8 cellular contexts compared by ENCODE assay signal in genomic region chr5:139295692-139296091, GRCh38. TPM values are rescaled to one million over a fixed set of nuclear protein-coding genes. Genes with fewer than 3 reads are reported as not detected.
DNase-seq lines count a peak whose midpoint lies in the region; ATAC-seq and TF ChIP-seq lines count a peak whose summit lies in the region.

No MANE protein-coding gene starts in this region.

- H3K27me3 ChIP-seq in H7 (ENCODE audit: control insufficient read depth, insufficient read depth, low read length) (no peaks in the 10 kb centered on the region), sigmoid colon (no peaks in the 10 kb centered on the region)

- CTCF ChIA-PET in T-cell (lab: Charles Lee) = interaction anchor here in 1 of 2 donors (3.0 kb wide), 1 partner anchor 12 kb away, joined by 11 read pairs; no protein-coding TSS in a partner anchor

- peaks cover 59 to 63% (median 60%) of the 10 kb centered on the region in 3 donors for H3K4me1 Mint-ChIP-seq in T-cell

- H3K9me3 ChIP-seq in sigmoid colon = no peaks in the 10 kb centered on the region

- intact Hi-C loops in sigmoid colon (cut with DNase I) = loop anchor here (2.0 kb wide), 1 partner anchor 45 kb away; the partner anchor contains the start of gene PAIP2

- peak overlapping the region; percentile 97 for H3K4me3 Mint-ChIP-seq in T-cell

- TF ChIP-seq POLR2A in sigmoid colon (IDR thresholded peaks at IDR 0.05) = no peak

- DNase-seq in H7 (no peak), T-cell (no peak), fibroblast of pulmonary artery (ENCODE audit: low read depth) (no peak), sigmoid colon (no peak), NOMO-1 treated with dmso at 0.1 percent for 144 hours (lab: John Stamatoyannopoulos, UW; ENCODE audit: unreplicated experiment) (no peak), NCI-H1092 treated with DMSO at 0.1 percent for 48 hours (lab: John Stamatoyannopoulos, UW) (no peak), SKM-1 treated with dmso at 0.1 percent for 144 hours (lab: John Stamatoyannopoulos, UW; ENCODE audit: unreplicated experiment) (no peak)

- WGBS in sigmoid colon, 2 donors = 35 to 40% methylated on average over 12 of the region's 12 CpGs

- H3K27ac Mint-ChIP-seq in T-cell = peak overlapping the region; percentile 98

- H3K9me3 Mint-ChIP-seq in T-cell = no peaks in the 10 kb centered on the region

- no peak for TF ChIP-seq EP300 in sigmoid colon (IDR thresholded peaks at IDR 0.05)

- H3K36me3 Mint-ChIP-seq in T-cell = peaks cover 7% of the 10 kb centered on the region

- ATAC-seq in T-cell (replicated peaks in 1 of 4) (no peak), HG03520 (IDR thresholded peaks at IDR 0.05; ENCODE audit: unreplicated experiment) (no peak)

- H3K27me3 Mint-ChIP-seq in T-cell = no peaks in the 10 kb centered on the region

- POLR2A ChIA-PET in T-cell (lab: Charles Lee) = interaction anchor here (0.5 to 4.0 kb wide), 3 partner anchors 10 to 267 kb away, joined by 3 to 30 read pairs (median 3); no protein-coding TSS in a partner anchor

- peaks cover 0 to 64% (median 59%) of the 10 kb centered on the region in 4 donors for H3K4me1 ChIP-seq in sigmoid colon

- H3K36me3 ChIP-seq in H7 (replicated peaks; ENCODE audit: control insufficient read depth, insufficient read depth, low read length) = no peaks in the 10 kb centered on the region; the same call in none of the 2 replicates
- no peaks in the 10 kb centered on the region for H3K36me3 ChIP-seq in sigmoid colon

- peak overlapping the region; percentile 94 to 100 (median 99) for H3K27ac ChIP-seq in sigmoid colon

- TF ChIP-seq CTCF in fibroblast of pulmonary artery (IDR thresholded peaks at IDR 0.05; ENCODE audit: low read length, missing control alignments) (no peak), sigmoid colon (IDR thresholded peaks at IDR 0.05) (no peak)

- H3K4me3 ChIP-seq in H7 (ENCODE audit: insufficient read depth, low read depth, low read length) = peak overlapping the region; percentile 0; the same call in 1 of the 2 replicates
- H3K4me3 ChIP-seq in fibroblast of pulmonary artery (replicated peaks; ENCODE audit: low read depth, low read length) = peak overlapping the region; percentile 90
- peak overlapping the region; percentile 70 to 94 (median 72) for H3K4me3 ChIP-seq in sigmoid colon

RNA-seq across cellular contexts. Expression of gene MATR3, which starts 2.2 kb away (rescaled TPM):
- 228 and 239 TPM in 2 replicates for total RNA-seq in H7 (2014; rRNA removed; shearing (Covaris generic))
- total RNA-seq in T-cell (100 to 1,000 TPM; 187 to 359 (median 200) TPM), sigmoid colon (100 to 1,000 TPM; 194 to 272 (median 228) TPM)
- 100 to 1,000 TPM in 1 of 3 donors, 10 to 100 TPM in 2; 60.8 to 114 (median 66.1) TPM for polyA plus RNA-seq in sigmoid colon

RNA-seq across cellular contexts. Expression of gene PAIP2, which starts 46.0 kb away (rescaled TPM):
- total RNA-seq in H7 (2014; rRNA removed; shearing (Covaris generic)) = 50.9 and 57.0 TPM in 2 replicates
- total RNA-seq in T-cell (100 to 1,000 TPM in 4 of 5 donors, 10 to 100 TPM in 1; 96.5 to 119 (median 101) TPM), sigmoid colon (100 to 1,000 TPM in 2 of 4 donors, 10 to 100 TPM in 2; 96.5 to 146 (median 109) TPM)
- 100 to 1,000 TPM in 1 of 3 donors, 10 to 100 TPM in 2; 70.7 to 104 (median 78.7) TPM for polyA plus RNA-seq in sigmoid colon

Comparison
In these comparisons a context has a peak if more than half of its experiments do, and no peak if none do; other contexts are left out.
1. H3K4me3 ChIP-seq: peak in every context shown above with its lines; median percentile 90 in fibroblast of pulmonary artery; 72 in sigmoid colon; 0 in H7.